Comparison of ENCODE assay signal across 8 cellular contexts in genomic region chr11:94934362-94934761, GRCh38. TPM values are rescaled to one million over a fixed set of nuclear protein-coding genes. Genes with fewer than 3 reads are reported as not detected.
DNase-seq lines count a peak whose midpoint lies in the region; ATAC-seq, FAIRE-seq and TF ChIP-seq lines count a peak whose summit lies in the region.
"Had no signal": no experiment of that assay in that cellular context is flagged by ENCODE, and none has a peak within 500 bp of the region (broad histone marks: within the 10 kb centered on the region; RNA-seq: fewer than 3 reads in every experiment).

No MANE protein-coding gene starts in this region.

- H3K27ac ChIP-seq in DND-41 (ENCODE audit: low read length) (no peak overlapping the region; the same call in 1 of the 2 replicates), osteoblast (ENCODE audit: low read depth, low read length) (peak overlapping the region; percentile 88)

- H3K27me3 ChIP-seq in DND-41 (ENCODE audit: insufficient read depth, low read length, poor library complexity): no peaks in the 10 kb centered on the region
- no peaks in the 10 kb centered on the region for H3K27me3 ChIP-seq in osteoblast (ENCODE audit: insufficient read depth, low read length)
- H3K27me3 ChIP-seq: suprapubic skin had no signal

- H3K4me2 ChIP-seq in DND-41 (ENCODE audit: insufficient read depth, low read length) (peak overlapping the region; percentile 11; the same call in 1 of the 2 replicates), osteoblast (ENCODE audit: insufficient read depth, low read length) (peak overlapping the region; percentile 31)

- no peaks in the 10 kb centered on the region for H4K20me1 ChIP-seq in DND-41 (ENCODE audit: insufficient read depth, low read length)
- no peaks in the 10 kb centered on the region for H4K20me1 ChIP-seq in osteoblast (ENCODE audit: insufficient read depth, low read length)

- ATAC-seq in DND-41 (ENCODE audit: insufficient read depth, low read depth): peak; percentile 79
- no peak for ATAC-seq in GM21367 (IDR thresholded peaks at IDR 0.05; ENCODE audit: unreplicated experiment)

- no peak for TF ChIP-seq CTCF in DND-41 (IDR thresholded peaks at IDR 0.05; ENCODE audit: borderline replicate concordance, extremely low read depth, low read length, poor library complexity, severe bottlenecking)
- TF ChIP-seq CTCF in epithelial cell of esophagus (IDR thresholded peaks at IDR 0.05; ENCODE audit: insufficient read depth, low read depth, low read length, missing control alignments): no peak
- TF ChIP-seq CTCF in osteoblast (IDR thresholded peaks at IDR 0.05; ENCODE audit: extremely low read depth, low read depth, low read length): no peak

- H2AFZ ChIP-seq in DND-41 (ENCODE audit: low read depth, low read length) (no peak overlapping the region), osteoblast (ENCODE audit: low read length) (peak overlapping the region; percentile 52)

- FAIRE-seq in GM12892 (lab: Jason Lieb, UNC): no peak

- H3K4me3 ChIP-seq in DND-41 (ENCODE audit: low read depth in 1 of 2, low read length in 2 of 2): no peak overlapping the region
- no peak overlapping the region for H3K4me3 ChIP-seq in epithelial cell of esophagus (ENCODE audit: low read length)
- H3K4me3 ChIP-seq in osteoblast (ENCODE audit: insufficient read depth, low read length): no peak overlapping the region
- H3K4me3 ChIP-seq: suprapubic skin had no signal

- TF ChIP-seq POLR2A in GM12892 (IDR thresholded peaks at IDR 0.05; ENCODE audit: low read depth, low read length): no peak

- DNase-seq in DND-41 (peak; percentile 30), NCI-H69 (lab: John Stamatoyannopoulos, UW) (peak; percentile 37), epithelial cell of esophagus (ENCODE audit: low read depth) (peak; percentile 10), osteoblast (ENCODE audit: insufficient read length, low spot score, missing footprints) (peak; percentile 71), NOMO-1 (lab: John Stamatoyannopoulos, UW; ENCODE audit: unreplicated experiment in 2 of 2) (no peak), GM12892 (ENCODE audit: insufficient read length) (no peak)

- H3K36me3 ChIP-seq in DND-41 (ENCODE audit: insufficient read depth, low read length): no peaks in the 10 kb centered on the region
- no peaks in the 10 kb centered on the region for H3K36me3 ChIP-seq in osteoblast (ENCODE audit: insufficient read depth, low read length)
- H3K36me3 ChIP-seq: suprapubic skin had no signal

- H3K79me2 ChIP-seq in DND-41 (ENCODE audit: insufficient read depth, low read length) (no peaks in the 10 kb centered on the region), osteoblast (ENCODE audit: insufficient read depth, low read length) (no peaks in the 10 kb centered on the region)

- H3K4me1 ChIP-seq in DND-41 (ENCODE audit: insufficient read depth, low read length) (peaks cover 22% of the 10 kb centered on the region), osteoblast (ENCODE audit: insufficient read depth, low read length) (peaks cover 40% of the 10 kb centered on the region)

- H3K9ac ChIP-seq in DND-41 (ENCODE audit: low read depth, low read length): no peak overlapping the region

- no peaks in the 10 kb centered on the region for H3K9me3 ChIP-seq in DND-41 (ENCODE audit: insufficient read depth, low read length, severe bottlenecking)
- H3K9me3 ChIP-seq in osteoblast (ENCODE audit: low read depth, low read length): no peaks in the 10 kb centered on the region
- H3K9me3 ChIP-seq: suprapubic skin had no signal

RNA-seq across cellular contexts. Expression of gene CWC15, which starts 39.0 kb away (rescaled TPM):
- 31.8 and 32.9 TPM in 2 replicates for total RNA-seq in osteoblast
- polyA plus RNA-seq in GM12892 (2012; ENCODE audit: missing spikeins): 90.6 TPM

RNA-seq across cellular contexts. Expression of gene KDM4D, which starts 39.1 kb away (rescaled TPM):
- 0.72 and 0.88 TPM in 2 replicates for total RNA-seq in osteoblast
- 1.3 TPM for polyA plus RNA-seq in GM12892 (2012; ENCODE audit: missing spikeins)

Comparison
In these comparisons a context has a peak if more than half of its experiments do, and no peak if none do; other contexts are left out.
1. DNase-seq: peak in DND-41 (single experiment), NCI-H69 (single experiment), epithelial cell of esophagus (single experiment) and osteoblast (single experiment); none in NOMO-1 (0 of 2) and GM12892 (single experiment).